Comparison of ENCODE assay signal across 26 cellular contexts in the genomic region with DNA sequence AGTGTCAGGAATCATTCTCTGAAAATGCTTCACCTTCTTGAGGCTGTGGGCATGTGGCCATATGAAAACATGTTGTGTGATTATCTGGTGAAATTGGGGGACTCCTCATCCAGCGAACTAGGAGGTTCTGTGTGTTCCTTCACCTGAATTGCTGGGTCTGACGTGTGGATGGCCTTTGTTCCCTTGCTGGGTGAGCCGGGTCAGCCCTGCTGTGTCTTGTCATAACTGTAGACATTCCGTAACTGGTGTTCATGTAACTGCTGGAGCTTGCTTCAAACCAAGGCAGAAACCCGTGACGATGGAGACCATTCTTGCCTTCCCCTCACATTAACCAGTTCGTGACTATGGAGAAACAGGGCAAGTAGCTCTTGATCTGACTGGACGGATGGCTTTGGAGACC.
"Had no signal": no experiment of that assay in that cellular context is flagged by ENCODE, and none has a peak within 500 bp of the region (broad histone marks: within the 10 kb centered on the region; RNA-seq: fewer than 3 reads in every experiment).

No MANE protein-coding gene starts in this region.

- H3K27me3 Mint-ChIP-seq: activated B cell treated with CpG ODN at 0.5 μM for 24 hours; activated CD4-positive, alpha-beta T cell treated with anti-CD3 and anti-CD28 coated beads, Interleukin-2, amount 10 ng/mL, durations not matched to agents 24 days and 14 days; activated CD8-positive, alpha-beta memory T cell treated with anti-CD3 and anti-CD28 coated beads, Interleukin-2, amount 10 ng/mL, durations not matched to agents 7 days and 5 days; activated naive CD8-positive, alpha-beta T cell; activated T-cell treated with anti-CD3 and anti-CD28 coated beads, Interleukin-2, amount 50 U/mL, for 24 hours; T-cell had no signal

- ATAC-seq: activated CD8-positive, alpha-beta memory T cell treated with anti-CD3 and anti-CD28 coated beads, Interleukin-2, amount 10 ng/mL, durations not matched to agents 7 days and 5 days; Right ventricle myocardium inferior; T-cell had no signal

- H3K4me3 Mint-ChIP-seq: activated B cell treated with CpG ODN at 0.5 μM for 24 hours; activated CD4-positive, alpha-beta T cell treated with anti-CD3 and anti-CD28 coated beads, Interleukin-2, amount 10 ng/mL, durations not matched to agents 24 days and 14 days; activated CD8-positive, alpha-beta memory T cell treated with anti-CD3 and anti-CD28 coated beads, Interleukin-2, amount 10 ng/mL, durations not matched to agents 7 days and 5 days; activated naive CD8-positive, alpha-beta T cell; activated T-cell treated with anti-CD3 and anti-CD28 coated beads, Interleukin-2, amount 50 U/mL, for 24 hours; activated T-helper 1 cell treated with anti-CD3 and anti-CD28 coated beads, Interleukin-12 subunit alpha, Interleukin-12 subunit beta, Interleukin-2, Interleukin-4 antibody, amounts not matched to agents 30 ng/mL and 10 ng/mL and 1 ng/mL, durations not matched to agents 14 hours and 24 hours and 36 hours; T-cell had no signal

- H3K27ac Mint-ChIP-seq: activated B cell treated with CpG ODN at 0.5 μM for 24 hours; activated CD4-positive, alpha-beta T cell treated with anti-CD3 and anti-CD28 coated beads, Interleukin-2, amount 10 ng/mL, durations not matched to agents 24 days and 14 days; activated CD8-positive, alpha-beta memory T cell treated with anti-CD3 and anti-CD28 coated beads, Interleukin-2, amount 10 ng/mL, durations not matched to agents 7 days and 5 days; activated naive CD8-positive, alpha-beta T cell; activated T-cell treated with anti-CD3 and anti-CD28 coated beads, Interleukin-2, amount 50 U/mL, for 24 hours; activated T-helper 1 cell treated with anti-CD3 and anti-CD28 coated beads, Interleukin-12 subunit alpha, Interleukin-12 subunit beta, Interleukin-2, Interleukin-4 antibody, amounts not matched to agents 30 ng/mL and 10 ng/mL and 1 ng/mL, durations not matched to agents 14 hours and 24 hours and 36 hours; T-cell had no signal

- H3K36me3 Mint-ChIP-seq: activated CD8-positive, alpha-beta memory T cell treated with anti-CD3 and anti-CD28 coated beads, Interleukin-2, amount 10 ng/mL, durations not matched to agents 7 days and 5 days had no signal

- DNase-seq: activated B cell treated with CpG ODN at 0.5 μM for 24 hours; activated CD4-positive, alpha-beta T cell treated with anti-CD3 and anti-CD28 coated beads for 1 hour; activated CD4-positive, alpha-beta T cell treated with anti-CD3 and anti-CD28 coated beads, Interleukin-2, amount 10 ng/mL, durations not matched to agents 24 days and 14 days; activated CD4-positive, alpha-beta T cell treated with anti-CD3 and anti-CD28 coated beads, Interleukin-2, amount 50 U/mL, for 48 hours; activated CD8-positive, alpha-beta memory T cell treated with anti-CD3 and anti-CD28 coated beads, Interleukin-2, amount 10 ng/mL, durations not matched to agents 7 days and 5 days; activated effector memory CD4-positive, alpha-beta T cell treated with anti-CD3 and anti-CD28 coated beads, Interleukin-2, amount 50 U/mL, for 16 hours; activated naive CD4-positive, alpha-beta T cell treated with Interleukin-2 at 50 U/mL for 16 hours; activated T-cell treated with anti-CD3 and anti-CD28 coated beads, Interleukin-2, amount 50 U/mL, for 24 hours; brain microvascular endothelial cell; Kasumi-1; KBM-7; NCI-H1105 treated with DMSO at 0.1 percent for 48 hours; NCI-H1930; NCI-H2171 treated with DMSO at 0.1 percent for 48 hours; NCI-H345; NCI-H510A; NCI-H526 treated with DMSO at 0.1 percent for 48 hours; NCI-H82; RPMI8226; T-cell; T-helper 2 cell; T1000 had no signal

- H3K27ac ChIP-seq: brain microvascular endothelial cell, SK-N-MC had no signal

- H3K4me3 ChIP-seq: SK-N-MC had no signal

- H3K4me1 Mint-ChIP-seq: activated CD8-positive, alpha-beta memory T cell treated with anti-CD3 and anti-CD28 coated beads, Interleukin-2, amount 10 ng/mL, durations not matched to agents 7 days and 5 days had no signal

- H3K27me3 ChIP-seq: brain microvascular endothelial cell had no signal

- H3K9me3 Mint-ChIP-seq: activated B cell treated with CpG ODN at 0.5 μM for 24 hours; activated T-cell treated with anti-CD3 and anti-CD28 coated beads, Interleukin-2, amount 50 U/mL, for 24 hours; activated T-helper 1 cell treated with anti-CD3 and anti-CD28 coated beads, Interleukin-12 subunit alpha, Interleukin-12 subunit beta, Interleukin-2, Interleukin-4 antibody, amounts not matched to agents 30 ng/mL and 10 ng/mL and 1 ng/mL, durations not matched to agents 14 hours and 24 hours and 36 hours; T-cell had no signal
